In the genomic region with DNA sequence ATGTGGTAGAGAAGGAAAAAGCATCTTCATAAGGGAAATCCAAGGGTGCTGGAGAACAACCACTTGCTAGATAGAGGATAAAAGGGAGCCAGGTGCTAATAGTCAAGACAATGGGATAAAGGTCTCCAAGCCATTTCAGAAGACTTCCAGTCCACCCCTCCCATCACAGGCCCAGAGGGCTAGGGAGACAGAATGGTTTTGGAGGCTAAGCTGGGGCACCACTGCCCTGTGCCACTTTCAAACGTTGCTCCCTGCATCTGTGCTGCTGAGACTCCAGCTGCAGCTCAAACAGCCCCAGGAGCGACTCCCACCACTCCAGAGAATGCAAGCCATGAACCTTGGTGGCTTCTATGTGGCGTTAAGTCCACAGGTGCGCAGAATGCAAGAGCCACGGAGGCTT, we compare ENCODE assay signal across 28 cellular contexts.
"Had no signal": no experiment of that assay in that cellular context is flagged by ENCODE, and none has a peak within 500 bp of the region (broad histone marks: within the 10 kb centered on the region; RNA-seq: fewer than 3 reads in every experiment).

No MANE protein-coding gene starts in this region.

- H3K9me3 Mint-ChIP-seq: stimulated activated effector memory CD8-positive, alpha-beta T cell treated with anti-CD3 and anti-CD28 coated beads, Interleukin-12 subunit alpha, Interleukin-12 subunit beta, amount 100 ng/mL, for 72 hours; stimulated activated naive B cell treated with anti-CD40 and anti-IgM and Interleukin-4, amounts not matched to agents 10 μg/mL and 1 μg/mL and 100 μg/mL, for 72 hours; stimulated activated naive CD8-positive, alpha-beta T cell treated with anti-CD3 and anti-CD28 coated beads, Interleukin-15, amount 100 ng/mL, for 72 hours; stimulated activated naive CD8-positive, alpha-beta T cell treated with anti-CD3 and anti-CD28 coated beads, Interleukin-15, Interleukin-2, amounts not matched to agents 100 ng/mL and 50 ng/mL, for 24 hours; type B pancreatic cell had no signal

- H3K36me3 Mint-ChIP-seq: stimulated activated memory B cell treated with anti-CD40 and anti-IgM and Interleukin-4, amounts not matched to agents 10 μg/mL and 1 μg/mL and 100 μg/mL, for 72 hours; type B pancreatic cell had no signal

- H3K27me3 Mint-ChIP-seq: stimulated activated memory B cell treated with anti-CD40 and anti-IgM and Interleukin-4, amounts not matched to agents 10 μg/mL and 1 μg/mL and 100 μg/mL, for 72 hours; stimulated activated naive B cell treated with anti-CD40 and anti-IgM and Interleukin-4, amounts not matched to agents 10 μg/mL and 1 μg/mL and 100 μg/mL, for 72 hours; stimulated activated naive CD8-positive, alpha-beta T cell treated with anti-CD3 and anti-CD28 coated beads, Interleukin-15, amount 100 ng/mL, for 72 hours; stimulated activated naive CD8-positive, alpha-beta T cell treated with anti-CD3 and anti-CD28 coated beads, Interleukin-15, Interleukin-2, amounts not matched to agents 100 ng/mL and 50 ng/mL, for 24 hours; type B pancreatic cell had no signal

- H3K27ac ChIP-seq: stomach, suprapubic skin, testis, thoracic aorta, thyroid gland, tibial artery, tibial nerve, transverse colon, upper lobe of left lung, upper lobe of right lung, uterus, vagina had no signal

- DNase-seq: stimulated activated CD4-positive, alpha-beta T cell treated with anti-CD3 and anti-CD28 coated beads, Interleukin-2, amount 100 ng/mL, for 48 hours; stimulated activated CD4-positive, alpha-beta T cell treated with anti-CD3 and anti-CD28 coated beads, Interleukin-4, amount 100 ng/mL, for 1 hour; stimulated activated CD4-positive, alpha-beta T cell treated with anti-CD3 and anti-CD28 coated beads, Interleukin-4, amount 100 ng/mL, for 24 hours; stimulated activated CD4-positive, alpha-beta T cell treated with anti-CD3 and anti-CD28 coated beads, Interleukin-4, amount 100 ng/mL, for 4 hours; stimulated activated CD8-positive, alpha-beta memory T cell treated with anti-CD3 and anti-CD28 coated beads, Interleukin-4, amount 100 ng/mL, for 48 hours; stimulated activated naive B cell treated with anti-CD40 and anti-IgM and Interleukin-4, amounts not matched to agents 10 μg/mL and 1 μg/mL and 100 μg/mL, for 72 hours; stimulated activated naive CD4-positive, alpha-beta T cell; stimulated activated naive CD4-positive, alpha-beta T cell treated with Interleukin-2 at 50 U/mL for 16 hours; stimulated activated naive CD8-positive, alpha-beta T cell treated with anti-CD3 and anti-CD28 coated beads, Interleukin-15, amount 100 ng/mL, for 72 hours; stimulated activated naive CD8-positive, alpha-beta T cell treated with anti-CD3 and anti-CD28 coated beads, Interleukin-15, Interleukin-2, amounts not matched to agents 100 U/mL and 50 U/mL, for 24 hours; stomach; substantia nigra; testis; thyroid gland; tibial artery; transverse colon; trophoblast cell; upper lobe of left lung; upper lobe of right lung; uterus had no signal

- H3K9me3 ChIP-seq: stomach, suprapubic skin, testis, thoracic aorta, thyroid gland, tibial artery, tibial nerve, transverse colon, upper lobe of left lung, upper lobe of right lung, uterus, vagina had no signal

- H3K27ac Mint-ChIP-seq: stimulated activated effector memory CD8-positive, alpha-beta T cell treated with anti-CD3 and anti-CD28 coated beads, Interleukin-12 subunit alpha, Interleukin-12 subunit beta, amount 100 ng/mL, for 72 hours; stimulated activated memory B cell treated with anti-CD40 and anti-IgM and Interleukin-4, amounts not matched to agents 10 μg/mL and 1 μg/mL and 100 μg/mL, for 72 hours; stimulated activated naive CD8-positive, alpha-beta T cell treated with anti-CD3 and anti-CD28 coated beads, Interleukin-15, amount 100 ng/mL, for 72 hours; stimulated activated naive CD8-positive, alpha-beta T cell treated with anti-CD3 and anti-CD28 coated beads, Interleukin-15, Interleukin-2, amounts not matched to agents 100 ng/mL and 50 ng/mL, for 24 hours; type B pancreatic cell had no signal

- H3K36me3 ChIP-seq: stomach, suprapubic skin, thoracic aorta, thyroid gland, tibial artery, tibial nerve, transverse colon, upper lobe of left lung, upper lobe of right lung, uterus, vagina had no signal

- H3K4me1 ChIP-seq: stomach, suprapubic skin, testis, thyroid gland, tibial artery, tibial nerve, transverse colon, upper lobe of left lung, upper lobe of right lung, uterus, vagina had no signal

- H3K4me3 Mint-ChIP-seq: stimulated activated effector memory CD8-positive, alpha-beta T cell treated with anti-CD3 and anti-CD28 coated beads, Interleukin-12 subunit alpha, Interleukin-12 subunit beta, amount 100 ng/mL, for 72 hours; stimulated activated memory B cell treated with anti-CD40 and anti-IgM and Interleukin-4, amounts not matched to agents 10 μg/mL and 1 μg/mL and 100 μg/mL, for 72 hours; stimulated activated naive CD8-positive, alpha-beta T cell treated with anti-CD3 and anti-CD28 coated beads, Interleukin-15, amount 100 ng/mL, for 72 hours; stimulated activated naive CD8-positive, alpha-beta T cell treated with anti-CD3 and anti-CD28 coated beads, Interleukin-15, Interleukin-2, amounts not matched to agents 100 ng/mL and 50 ng/mL, for 24 hours; type B pancreatic cell had no signal

- ATAC-seq: stimulated activated effector memory CD8-positive, alpha-beta T cell treated with anti-CD3 and anti-CD28 coated beads, Interleukin-12 subunit alpha, Interleukin-12 subunit beta, amount 100 ng/mL, for 72 hours; stimulated activated memory B cell treated with anti-CD40 and anti-IgM and Interleukin-4, amounts not matched to agents 10 μg/mL and 1 μg/mL and 100 μg/mL, for 72 hours; stimulated activated naive B cell treated with anti-CD40 and anti-IgM and Interleukin-4, amounts not matched to agents 10 μg/mL and 1 μg/mL and 100 μg/mL, for 72 hours; stimulated activated naive CD8-positive, alpha-beta T cell treated with anti-CD3 and anti-CD28 coated beads, Interleukin-15, amount 100 ng/mL, for 72 hours; stimulated activated naive CD8-positive, alpha-beta T cell treated with anti-CD3 and anti-CD28 coated beads, Interleukin-15, Interleukin-2, amounts not matched to agents 100 U/mL and 50 U/mL, for 24 hours; upper lobe of right lung had no signal

- H3K4me3 ChIP-seq: stomach, suprapubic skin, testis, thoracic aorta, thyroid gland, tibial artery, tibial nerve, transverse colon, upper lobe of left lung, upper lobe of right lung, uterus, vagina had no signal
